In genomic region chr3:85837402-85837801, GRCh38 we compare ENCODE assay signal across 8 cellular contexts.
"Had no signal": no experiment of that assay in that cellular context is flagged by ENCODE, and none has a peak within 500 bp of the region (broad histone marks: within the 10 kb centered on the region; RNA-seq: fewer than 3 reads in every experiment).

No MANE protein-coding gene starts in this region.

- H3K9ac ChIP-seq: KMS-11 had no signal

- H3K4me2 ChIP-seq: GM23338, KMS-11 had no signal

- DNase-seq: H7, HFFc6, KBM-7 had no signal

- ATAC-seq: GM23338, HCT116 had no signal

- H2AFZ ChIP-seq: GM23338 had no signal

- H3K9me3 ChIP-seq: HAP-1 had no signal

- H3K4me3 ChIP-seq: GM23338, HAP-1 had no signal

- H3K36me3 ChIP-seq: HAP-1 had no signal

- H3K27ac ChIP-seq: HL-60, KMS-11 had no signal
